In genomic region chr9:123453058-123453667, GRCh38 we compare ENCODE assay signal across 13 cellular contexts.
DNase-seq lines count a peak whose midpoint lies in the region; TF ChIP-seq lines count a peak whose summit lies in the region.
"Had no signal": no experiment of that assay in that cellular context is flagged by ENCODE, and none has a peak within 500 bp of the region (broad histone marks: within the 10 kb centered on the region; RNA-seq: fewer than 3 reads in every experiment).

No MANE protein-coding gene starts in this region.

- TF ChIP-seq POLR2A in tibial nerve (IDR thresholded peaks at IDR 0.05): no peak

- TF ChIP-seq EP300 in tibial nerve (IDR thresholded peaks at IDR 0.05): no peak

- H3K36me3 ChIP-seq in endodermal cell (ENCODE audit: control insufficient read depth, insufficient read depth, low read length) (no peaks in the 10 kb centered on the region), tibial nerve (peaks cover 0 to 28% (median 0%) of the 10 kb centered on the region in 3 donors)

- H3K4me3 Mint-ChIP-seq in endodermal cell (no peak overlapping the region), CD14-positive monocyte (no peak overlapping the region)

- WGBS in endodermal cell (ENCODE audit: insufficient coverage in 1 of 2, insufficient read length in 1 of 2), 2 experiments: 91 to 93% methylated on average over 13 to 14 of the region's 14 CpGs
- WGBS in tibial nerve, 2 donors: 72 to 76% methylated on average over 14 of the region's 14 CpGs

- no peak for TF ChIP-seq CTCF in endodermal cell (conservative IDR thresholded peaks at IDR 0.05)
- TF ChIP-seq CTCF in tibial nerve (IDR thresholded peaks at IDR 0.05): no peak
- TF ChIP-seq CTCF in CD14-positive monocyte (IDR thresholded peaks at IDR 0.05): no peak

- no peak for DNase-seq in caudate nucleus (lab: John Stamatoyannopoulos, UW)
- peak; percentile 20 for DNase-seq in endodermal cell
- peak; percentile 35 for DNase-seq in mesenteric fat pad (ENCODE audit: low spot score)
- DNase-seq in tibial nerve (ENCODE audit: low spot score in 2 of 2): no peak
- no peak for DNase-seq in CD14-positive monocyte (ENCODE audit: low spot score)
- DNase-seq in activated CD8-positive, alpha-beta memory T cell treated with anti-CD3 and anti-CD28 coated beads, Interleukin-2, amount 50 U/mL, for 48 hours: no peak
- DNase-seq in activated CD8-positive, alpha-beta memory T cell treated with anti-CD3 and anti-CD28 coated beads, Interleukin-2, amount 50 U/mL, for 4 hours: no peak
- DNase-seq: Caco-2; DMS153; GOT3; NCI-H187 treated with DMSO at 0.1 percent for 48 hours; NK-92 treated with Interleukin-12 subunit alpha and Interleukin-12 subunit beta, amount 100 ng/mL, for 24 hours had no signal

- H3K27me3 ChIP-seq in endodermal cell (ENCODE audit: control insufficient read depth, insufficient read depth, low read length, poor library complexity, severe bottlenecking) (no peaks in the 10 kb centered on the region), tibial nerve (no peaks in the 10 kb centered on the region)

- intact Hi-C loops in CD14-positive monocyte (cut with micrococcal nuclease): no loop called here

- H3K4me1 ChIP-seq in endodermal cell (ENCODE audit: control insufficient read depth, insufficient read depth, low read length) (no peaks in the 10 kb centered on the region), tibial nerve (peaks cover 0 to 6% (median 0%) of the 10 kb centered on the region in 4 donors)
- H3K4me1 ChIP-seq: Caco-2 had no signal

- H3K27ac ChIP-seq in caudate nucleus (ENCODE audit: low read depth, low read length) (peak overlapping the region; percentile 23), endodermal cell (ENCODE audit: low read depth, low read length) (no peak overlapping the region), tibial nerve (peak overlapping the region; percentile 19 to 80 (median 64))

- H3K9me3 Mint-ChIP-seq in endodermal cell: no peaks in the 10 kb centered on the region
- H3K9me3 Mint-ChIP-seq in CD14-positive monocyte: no peaks in the 10 kb centered on the region

- H3K27me3 Mint-ChIP-seq in endodermal cell (ENCODE audit: insufficient read depth): no peaks in the 10 kb centered on the region
- peaks cover 0 to 5% (median 1%) of the 10 kb centered on the region in 3 donors for H3K27me3 Mint-ChIP-seq in CD14-positive monocyte (ENCODE audit: low read depth in 3 of 3)

- no peak overlapping the region for H3K4me3 ChIP-seq in endodermal cell (ENCODE audit: low read length)
- H3K4me3 ChIP-seq in tibial nerve: no peak overlapping the region
- H3K4me3 ChIP-seq: K562 had no signal

- H3K9ac ChIP-seq in endodermal cell (ENCODE audit: extremely low read depth, low read length, poor library complexity, severe bottlenecking): no peak overlapping the region

- H3K9me3 ChIP-seq in endodermal cell (ENCODE audit: control insufficient read depth, low read length): no peaks in the 10 kb centered on the region
- no peaks in the 10 kb centered on the region for H3K9me3 ChIP-seq in tibial nerve
- H3K9me3 ChIP-seq: Caco-2 had no signal

- H3K27ac Mint-ChIP-seq in endodermal cell (no peak overlapping the region), CD14-positive monocyte (no peak overlapping the region)

- H3K36me3 Mint-ChIP-seq in endodermal cell (ENCODE audit: low read depth): peaks cover 10% of the 10 kb centered on the region
- H3K36me3 Mint-ChIP-seq in CD14-positive monocyte: peaks cover 78 to 95% of the 10 kb centered on the region in 2 donors

- H3K4me1 Mint-ChIP-seq in endodermal cell (peaks cover under 1% of the 10 kb centered on the region), CD14-positive monocyte (no peaks in the 10 kb centered on the region)

Comparison
In these comparisons a context has a peak if more than half of its experiments do, and no peak if none do; other contexts are left out.
1. DNase-seq: peak in endodermal cell (single experiment) and mesenteric fat pad (single experiment); none in caudate nucleus (0 of 61), tibial nerve (0 of 2), CD14-positive monocyte (single experiment), activated CD8-positive, alpha-beta memory T cell treated with anti-CD3 and anti-CD28 coated beads, Interleukin-2, amount 50 U/mL, for 48 hours (single experiment) and activated CD8-positive, alpha-beta memory T cell treated with anti-CD3 and anti-CD28 coated beads, Interleukin-2, amount 50 U/mL, for 4 hours (single experiment).